10 cellular contexts compared by ENCODE assay signal in genomic region chr3:46977811-46978195, GRCh38. TPM values are rescaled to one million over a fixed set of nuclear protein-coding genes. Genes with fewer than 3 reads are reported as not detected.
DNase-seq lines count a peak whose midpoint lies in the region; ATAC-seq, FAIRE-seq and TF ChIP-seq lines count a peak whose summit lies in the region.
"Had no signal": no experiment of that assay in that cellular context is flagged by ENCODE, and none has a peak within 500 bp of the region (broad histone marks: within the 10 kb centered on the region; RNA-seq: fewer than 3 reads in every experiment).

No MANE protein-coding gene starts in this region.

- H3K4me1 Mint-ChIP-seq in activated CD4-positive, alpha-beta T cell treated with anti-CD3 and anti-CD28 coated beads, Interleukin-2, amount 10 ng/mL, durations not matched to agents 24 days and 14 days, result peaks cover 54% of the 10 kb centered on the region
- H3K4me1 Mint-ChIP-seq in activated T-helper 2 cell treated with anti-CD3 and anti-CD28 coated beads, Interferon-gamma antibody, Interleukin-2, Interleukin-4, amounts not matched to agents 10 μg/mL and 5 μg/mL and 100 μg/mL, durations not matched to agents 14 hours and 24 hours and 36 hours (ENCODE audit: low read depth), result peaks cover 39% of the 10 kb centered on the region

- no peak for DNase-seq in activated CD4-positive, alpha-beta T cell treated with anti-CD3 and anti-CD28 coated beads, Interleukin-2, amount 10 ng/mL, durations not matched to agents 24 days and 14 days
- DNase-seq in activated CD4-positive, alpha-beta T cell treated with anti-CD3 and anti-CD28 coated beads, Interleukin-2, amount 50 U/mL, for 1 hour, result no peak
- no peak for DNase-seq in activated T-helper 2 cell treated with anti-CD3 and anti-CD28 coated beads, Interferon-gamma antibody, Interleukin-2, Interleukin-4, amounts not matched to agents 10 μg/mL and 5 μg/mL and 100 μg/mL, durations not matched to agents 14 hours and 24 hours and 36 hours (ENCODE audit: low spot score)
- DNase-seq in kidney (peak; percentile 54), thyroid gland (no peak), GM12891 (ENCODE audit: insufficient read length, low spot score) (no peak), RKO (ENCODE audit: low spot score) (no peak)
- DNase-seq: NCI-H1436 had no signal

- TF ChIP-seq CTCF in kidney (IDR thresholded peaks at IDR 0.05; ENCODE audit: borderline replicate concordance, extremely low read depth, insufficient read depth) (no peak), thyroid gland (IDR thresholded peaks at IDR 0.05) (no peak)

- no peak overlapping the region for H3K9ac ChIP-seq in kidney (ENCODE audit: low read length in 2 of 2)

- H3K4me1 ChIP-seq in kidney (ENCODE audit: control insufficient read depth in 1 of 2, insufficient read depth in 1 of 2, low read depth in 1 of 2, low read length in 2 of 2) (peaks cover 0 to 24% of the 10 kb centered on the region in 2 donors), thyroid gland (peaks cover 29 to 46% of the 10 kb centered on the region in 2 donors)

- no peaks in the 10 kb centered on the region for H3K9me3 Mint-ChIP-seq in activated CD4-positive, alpha-beta T cell treated with anti-CD3 and anti-CD28 coated beads, Interleukin-2, amount 10 ng/mL, durations not matched to agents 24 days and 14 days
- H3K9me3 Mint-ChIP-seq in activated T-helper 2 cell treated with anti-CD3 and anti-CD28 coated beads, Interferon-gamma antibody, Interleukin-2, Interleukin-4, amounts not matched to agents 10 μg/mL and 5 μg/mL and 100 μg/mL, durations not matched to agents 14 hours and 24 hours and 36 hours, result no peaks in the 10 kb centered on the region

- H3K36me3 Mint-ChIP-seq in activated CD4-positive, alpha-beta T cell treated with anti-CD3 and anti-CD28 coated beads, Interleukin-2, amount 10 ng/mL, durations not matched to agents 24 days and 14 days (ENCODE audit: low read depth), result peaks cover 24% of the 10 kb centered on the region
- H3K36me3 Mint-ChIP-seq in activated T-helper 2 cell treated with anti-CD3 and anti-CD28 coated beads, Interferon-gamma antibody, Interleukin-2, Interleukin-4, amounts not matched to agents 10 μg/mL and 5 μg/mL and 100 μg/mL, durations not matched to agents 14 hours and 24 hours and 36 hours (ENCODE audit: low read depth), result peaks cover 26% of the 10 kb centered on the region

- peaks cover 2% of the 10 kb centered on the region for H3K27me3 Mint-ChIP-seq in activated CD4-positive, alpha-beta T cell treated with anti-CD3 and anti-CD28 coated beads, Interleukin-2, amount 10 ng/mL, durations not matched to agents 24 days and 14 days
- H3K27me3 Mint-ChIP-seq in activated T-helper 2 cell treated with anti-CD3 and anti-CD28 coated beads, Interferon-gamma antibody, Interleukin-2, Interleukin-4, amounts not matched to agents 10 μg/mL and 5 μg/mL and 100 μg/mL, durations not matched to agents 14 hours and 24 hours and 36 hours (ENCODE audit: low read depth), result no peaks in the 10 kb centered on the region

- no peaks in the 10 kb centered on the region for H3K27me3 ChIP-seq in thyroid gland
- H3K27me3 ChIP-seq: SJSA1 had no signal

- FAIRE-seq in kidney (lab: Jason Lieb, UNC), result no peak
- no peak for FAIRE-seq in GM12891 (lab: Jason Lieb, UNC)

- H3K27ac ChIP-seq in kidney (ENCODE audit: low read depth in 2 of 2, low read length in 2 of 2) (no peak overlapping the region), thyroid gland (peak overlapping the region in 2 of 3 donors; percentile 72 to 83)

- no peak for ATAC-seq in HG03095 (IDR thresholded peaks at IDR 0.05; ENCODE audit: unreplicated experiment)

- TF ChIP-seq POLR2A in thyroid gland (IDR thresholded peaks at IDR 0.05) (no peak), GM12891 (IDR thresholded peaks at IDR 0.05; ENCODE audit: low read depth, low read length) (no peak)

- no peak overlapping the region for H3K4me3 ChIP-seq in kidney (ENCODE audit: low read length in 2 of 2)
- H3K4me3 ChIP-seq in thyroid gland (replicated peaks in 1 of 3), result no peak overlapping the region

- 89 to 98% methylated on average over 3 to 5 of the region's 5 CpGs for WGBS in thyroid gland, 2 donors

- intact Hi-C loops in activated CD4-positive, alpha-beta T cell treated with anti-CD3 and anti-CD28 coated beads, Interleukin-2, amount 10 ng/mL, durations not matched to agents 24 days and 14 days (cut with micrococcal nuclease), result loop anchor here (2.0 to 5.0 kb wide), 4 partner anchors 29 to 305 kb away; partner anchors contain the start of genes KIF9, KLHL18 and SETD2
- intact Hi-C loops in activated T-helper 2 cell treated with anti-CD3 and anti-CD28 coated beads, Interferon-gamma antibody, Interleukin-2, Interleukin-4, amounts not matched to agents 10 μg/mL and 5 μg/mL and 100 μg/mL, durations not matched to agents 14 hours and 24 hours and 36 hours (cut with micrococcal nuclease), result loop anchor here (2.0 to 5.0 kb wide), 3 partner anchors 41 to 1109 kb away; partner anchors contain the start of gene SETD2
- intact Hi-C loops in kidney (cut with DNase I), result no loop called here
- intact Hi-C loops in thyroid gland (cut with DNase I), result no loop called here

- peak overlapping the region; percentile 84 for H3K27ac Mint-ChIP-seq in activated CD4-positive, alpha-beta T cell treated with anti-CD3 and anti-CD28 coated beads, Interleukin-2, amount 10 ng/mL, durations not matched to agents 24 days and 14 days
- peak overlapping the region; percentile 90 for H3K27ac Mint-ChIP-seq in activated T-helper 2 cell treated with anti-CD3 and anti-CD28 coated beads, Interferon-gamma antibody, Interleukin-2, Interleukin-4, amounts not matched to agents 10 μg/mL and 5 μg/mL and 100 μg/mL, durations not matched to agents 14 hours and 24 hours and 36 hours

- H3K36me3 ChIP-seq in kidney (ENCODE audit: control insufficient read depth in 1 of 2, insufficient read depth in 2 of 2, low read length in 2 of 2), result peaks cover 0 to 5% of the 10 kb centered on the region in 2 donors
- H3K36me3 ChIP-seq in thyroid gland, result no peaks in the 10 kb centered on the region

- H3K4me3 Mint-ChIP-seq in activated CD4-positive, alpha-beta T cell treated with anti-CD3 and anti-CD28 coated beads, Interleukin-2, amount 10 ng/mL, durations not matched to agents 24 days and 14 days, result peak overlapping the region; percentile 98
- H3K4me3 Mint-ChIP-seq in activated T-helper 2 cell treated with anti-CD3 and anti-CD28 coated beads, Interferon-gamma antibody, Interleukin-2, Interleukin-4, amounts not matched to agents 10 μg/mL and 5 μg/mL and 100 μg/mL, durations not matched to agents 14 hours and 24 hours and 36 hours (ENCODE audit: low read depth), result peak overlapping the region; percentile 97

- H3K9me3 ChIP-seq in kidney (ENCODE audit: control insufficient read depth in 1 of 2, low read length in 2 of 2) (no peaks in the 10 kb centered on the region), thyroid gland (no peaks in the 10 kb centered on the region)
- H3K9me3 ChIP-seq: SJSA1 had no signal

TF ChIP-seq in GM12891, 5 proteins besides CTCF, POLR2A, EP300 and RAD21:
- no peak for TF ChIP-seq TAF1 (IDR thresholded peaks at IDR 0.05; ENCODE audit: low read depth, low read length)
- no peak for TF ChIP-seq PAX5 (IDR thresholded peaks at IDR 0.05; ENCODE audit: insufficient read depth, low read length, severe bottlenecking)
- TF ChIP-seq SPI1 (IDR thresholded peaks at IDR 0.05; ENCODE audit: low read depth, low read length), result no peak
- no peak for TF ChIP-seq POU2F2 (IDR thresholded peaks at IDR 0.05; ENCODE audit: low read depth, low read length)
- TF ChIP-seq POLR2AphosphoS5 (IDR thresholded peaks at IDR 0.05; ENCODE audit: low read depth, low read length), result no peak

RNA-seq across cellular contexts. Expression of gene CCDC12, which starts 1.3 kb away (rescaled TPM):
- 55.3 and 66.2 TPM in 2 replicates for total RNA-seq in activated CD4-positive, alpha-beta T cell treated with anti-CD3 and anti-CD28 coated beads, Interleukin-2, amount 10 ng/mL, durations not matched to agents 24 days and 14 days
- 65.3 and 69.2 TPM in 2 replicates for total RNA-seq in activated T-helper 2 cell treated with anti-CD3 and anti-CD28 coated beads, Interferon-gamma antibody, Interleukin-2, Interleukin-4, amounts not matched to agents 10 μg/mL and 5 μg/mL and 100 μg/mL, durations not matched to agents 14 hours and 24 hours and 36 hours
- total RNA-seq in kidney (59.7 TPM), thyroid gland (10 to 100 TPM; 43.2 to 60.6 (median 51.8) TPM)
- 85.6 TPM for polyA plus RNA-seq in kidney (ENCODE audit: insufficient read depth, low read depth, low replicate concordance)
- 55.8 TPM for polyA plus RNA-seq in GM12891 (2012; ENCODE audit: low read depth, missing spikeins)

RNA-seq across cellular contexts. Expression of gene NBEAL2, which starts 1.7 kb away (rescaled TPM):
- 115 and 119 TPM in 2 replicates for total RNA-seq in activated CD4-positive, alpha-beta T cell treated with anti-CD3 and anti-CD28 coated beads, Interleukin-2, amount 10 ng/mL, durations not matched to agents 24 days and 14 days
- 120 and 129 TPM in 2 replicates for total RNA-seq in activated T-helper 2 cell treated with anti-CD3 and anti-CD28 coated beads, Interferon-gamma antibody, Interleukin-2, Interleukin-4, amounts not matched to agents 10 μg/mL and 5 μg/mL and 100 μg/mL, durations not matched to agents 14 hours and 24 hours and 36 hours
- total RNA-seq in kidney, result 82.8 TPM
- 25.7 TPM for polyA plus RNA-seq in kidney (ENCODE audit: insufficient read depth, low read depth, low replicate concordance)
- total RNA-seq in thyroid gland, result 10 to 100 TPM; 19.4 to 38.6 (median 27.5) TPM
- polyA plus RNA-seq in GM12891 (2012; ENCODE audit: low read depth, missing spikeins), result 53.4 TPM

Comparison
In these comparisons a context has a peak if more than half of its experiments do, and no peak if none do; other contexts are left out.
1. H3K27ac ChIP-seq: peak in thyroid gland (2 of 3); none in kidney (0 of 2).
2. intact Hi-C loops: an anchor here in activated CD4-positive, alpha-beta T cell treated with anti-CD3 and anti-CD28 coated beads, Interleukin-2, amount 10 ng/mL, durations not matched to agents 24 days and 14 days (2.0 to 5.0 kb wide) and activated T-helper 2 cell treated with anti-CD3 and anti-CD28 coated beads, Interferon-gamma antibody, Interleukin-2, Interleukin-4, amounts not matched to agents 10 μg/mL and 5 μg/mL and 100 μg/mL, durations not matched to agents 14 hours and 24 hours and 36 hours (2.0 to 5.0 kb wide); none called in kidney and thyroid gland.